Comparison of ENCODE assay signal across 32 cellular contexts in the genomic region with DNA sequence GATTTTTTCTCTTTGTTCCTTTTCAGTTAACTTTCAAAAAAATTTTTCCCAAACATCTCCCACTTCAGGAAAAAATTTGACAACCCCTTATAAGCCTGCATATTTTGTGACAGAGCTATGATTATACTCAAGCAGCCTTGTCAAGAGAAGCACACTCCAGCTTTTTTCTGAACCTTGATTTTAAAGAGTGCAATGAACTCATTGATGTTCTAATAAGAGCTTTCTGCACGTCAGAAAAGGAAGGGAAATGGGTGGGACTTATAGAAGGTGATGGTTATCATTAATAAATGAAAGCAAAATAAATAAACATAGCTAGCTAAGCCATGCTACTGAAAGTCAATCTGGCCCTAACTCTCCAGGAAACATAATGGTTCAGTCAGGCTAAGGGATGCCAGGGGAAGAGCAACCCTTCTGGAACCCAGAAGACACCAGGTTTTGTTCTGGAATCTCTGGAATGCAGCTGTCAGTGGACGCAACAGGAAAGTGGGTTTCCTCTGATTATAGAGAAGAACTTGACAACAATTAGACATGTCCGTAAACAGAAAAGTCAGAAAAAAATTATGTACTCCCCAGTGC.
"Had no signal": no experiment of that assay in that cellular context is flagged by ENCODE, and none has a peak within 500 bp of the region (broad histone marks: within the 10 kb centered on the region; RNA-seq: fewer than 3 reads in every experiment).

No MANE protein-coding gene starts in this region.

- H3K9ac ChIP-seq: KMS-11, SK-N-SH had no signal

- H3K36me3 Mint-ChIP-seq: activated CD4-positive, alpha-beta memory T cell treated with anti-CD3 and anti-CD28 coated beads for 36 hours; activated naive CD4-positive, alpha-beta T cell treated with anti-CD3 and anti-CD28 coated beads, Interleukin-2, amount 10 ng/mL, durations not matched to agents 7 days and 5 days had no signal

- H3K9me2 ChIP-seq: SK-N-SH had no signal

- ATAC-seq: activated naive CD8-positive, alpha-beta T cell treated with anti-CD3 and anti-CD28 coated beads, Interleukin-2, amount 50 U/mL, for 24 hours; activated T-cell treated with anti-CD3 and anti-CD28 coated beads, Interleukin-2, amount 50 U/mL, for 4 hours; Panc1 had no signal

- H3K4me1 Mint-ChIP-seq: activated naive CD4-positive, alpha-beta T cell treated with anti-CD3 and anti-CD28 coated beads, Interleukin-2, amount 10 ng/mL, durations not matched to agents 7 days and 5 days; activated naive CD8-positive, alpha-beta T cell treated with anti-CD3 and anti-CD28 coated beads, Interleukin-2, amount 50 U/mL, for 24 hours had no signal

- H3K27ac Mint-ChIP-seq: activated CD4-positive, alpha-beta memory T cell treated with anti-CD3 and anti-CD28 coated beads for 36 hours; activated naive CD4-positive, alpha-beta T cell treated with anti-CD3 and anti-CD28 coated beads, Interleukin-2, amount 10 ng/mL, durations not matched to agents 7 days and 5 days; activated naive CD8-positive, alpha-beta T cell; activated naive CD8-positive, alpha-beta T cell treated with anti-CD3 and anti-CD28 coated beads, Interleukin-2, amount 50 U/mL, for 24 hours; activated T-helper 1 cell treated with anti-CD3 and anti-CD28 coated beads, Interleukin-12 subunit alpha, Interleukin-12 subunit beta, Interleukin-2, Interleukin-4 antibody, amounts not matched to agents 30 ng/mL and 10 ng/mL and 1 ng/mL, durations not matched to agents 14 hours and 24 hours and 36 hours; T-helper 1 cell treated with Interleukin-12 subunit alpha and Interleukin-12 subunit beta and Interleukin-4 antibody, amounts not matched to agents 30 μg/mL and 1 μg/mL, for 36 hours; T-helper 2 cell treated with Interferon-gamma antibody and Interleukin-4, amounts not matched to agents 5 μg/mL and 100 μg/mL, for 36 hours had no signal

- H3K4me1 ChIP-seq: SJCRH30 had no signal

- H3K9me3 Mint-ChIP-seq: activated CD4-positive, alpha-beta memory T cell treated with anti-CD3 and anti-CD28 coated beads for 36 hours; activated T-cell treated with anti-CD3 and anti-CD28 coated beads, Interleukin-2, amount 50 U/mL, for 4 hours; activated T-helper 1 cell treated with anti-CD3 and anti-CD28 coated beads, Interleukin-12 subunit alpha, Interleukin-12 subunit beta, Interleukin-2, Interleukin-4 antibody, amounts not matched to agents 30 ng/mL and 10 ng/mL and 1 ng/mL, durations not matched to agents 14 hours and 24 hours and 36 hours; T-helper 1 cell treated with Interleukin-12 subunit alpha and Interleukin-12 subunit beta and Interleukin-4 antibody, amounts not matched to agents 30 μg/mL and 1 μg/mL, for 36 hours; T-helper 2 cell treated with Interferon-gamma antibody and Interleukin-4, amounts not matched to agents 5 μg/mL and 100 μg/mL, for 36 hours had no signal

- H3K27ac ChIP-seq: brain microvascular endothelial cell, KMS-11, SJCRH30 had no signal

- H3K27me3 ChIP-seq: brain microvascular endothelial cell, SJCRH30 had no signal

- H3K36me3 ChIP-seq: brain microvascular endothelial cell, SJCRH30 had no signal

- H3K4me2 ChIP-seq: KMS-11, SK-N-SH had no signal

- H3K9me3 ChIP-seq: SJCRH30, SK-N-SH had no signal

- DNase-seq: activated CD4-positive, alpha-beta memory T cell treated with anti-CD3 and anti-CD28 coated beads for 36 hours; activated CD4-positive, alpha-beta T cell treated with anti-CD3 and anti-CD28 coated beads, Interleukin-2, amount 50 U/mL, for 1 hour; activated CD8-positive, alpha-beta memory T cell treated with anti-CD3 and anti-CD28 coated beads, Interleukin-2, amount 50 U/mL, for 4 hours; activated gamma-delta T cell treated with Interleukin-2 at 50 U/mL for 16 hours; activated naive CD4-positive, alpha-beta T cell treated with anti-CD3 and anti-CD28 coated beads, Interleukin-2, amount 10 ng/mL, durations not matched to agents 7 days and 5 days; activated naive CD8-positive, alpha-beta T cell treated with anti-CD3 and anti-CD28 coated beads, Interleukin-2, amount 50 U/mL, for 24 hours; activated T-cell treated with anti-CD3 and anti-CD28 coated beads for 4 hours; activated T-cell treated with anti-CD3 and anti-CD28 coated beads, Interleukin-2, amount 50 U/mL, for 4 hours; anterior cingulate cortex; brain microvascular endothelial cell; central memory CD4-positive, alpha-beta T cell; NCI-H1092 treated with DMSO at 0.1 percent for 48 hours; NCI-H1417; NCI-H146; NCI-H187; NCI-H2029 treated with DMSO at 0.1 percent for 48 hours; NCI-H2107; NCI-H2171 treated with DMSO at 0.1 percent for 48 hours; NCI-H226; NCI-H446 treated with DMSO at 0.1 percent for 48 hours; NCI-H524; NCI-H69; SHP77; SK-N-SH had no signal

- FAIRE-seq: TTC549 had no signal

- H3K4me3 ChIP-seq: SJCRH30 had no signal

- H3K4me3 Mint-ChIP-seq: activated CD4-positive, alpha-beta memory T cell treated with anti-CD3 and anti-CD28 coated beads for 36 hours; activated naive CD4-positive, alpha-beta T cell treated with anti-CD3 and anti-CD28 coated beads, Interleukin-2, amount 10 ng/mL, durations not matched to agents 7 days and 5 days; activated naive CD8-positive, alpha-beta T cell; activated naive CD8-positive, alpha-beta T cell treated with anti-CD3 and anti-CD28 coated beads, Interleukin-2, amount 50 U/mL, for 24 hours; activated T-cell treated with anti-CD3 and anti-CD28 coated beads, Interleukin-2, amount 50 U/mL, for 4 hours; activated T-helper 1 cell treated with anti-CD3 and anti-CD28 coated beads, Interleukin-12 subunit alpha, Interleukin-12 subunit beta, Interleukin-2, Interleukin-4 antibody, amounts not matched to agents 30 ng/mL and 10 ng/mL and 1 ng/mL, durations not matched to agents 14 hours and 24 hours and 36 hours; T-helper 1 cell treated with Interleukin-12 subunit alpha and Interleukin-12 subunit beta and Interleukin-4 antibody, amounts not matched to agents 30 μg/mL and 1 μg/mL, for 36 hours; T-helper 2 cell treated with Interferon-gamma antibody and Interleukin-4, amounts not matched to agents 5 μg/mL and 100 μg/mL, for 36 hours had no signal
